ENCODE assay signal across 10 cellular contexts in genomic region chr6:166006593-166007301, GRCh38.
DNase-seq lines count a peak whose midpoint lies in the region; ATAC-seq, FAIRE-seq and TF ChIP-seq lines count a peak whose summit lies in the region.
"Had no signal": no experiment of that assay in that cellular context is flagged by ENCODE, and none has a peak within 500 bp of the region (broad histone marks: within the 10 kb centered on the region; RNA-seq: fewer than 3 reads in every experiment).

No MANE protein-coding gene starts in this region.

- H3K9me3 ChIP-seq in kidney (ENCODE audit: control insufficient read depth in 1 of 2, low read length in 2 of 2) (no peaks in the 10 kb centered on the region), stomach smooth muscle (ENCODE audit: control insufficient read depth in 2 of 2, low read length in 2 of 2) (peaks cover 0 to 2% of the 10 kb centered on the region in 2 donors), aorta (ENCODE audit: control insufficient read depth, low read length) (no peaks in the 10 kb centered on the region)

- TF ChIP-seq CTCF in HFFc6 (IDR thresholded peaks at IDR 0.05) (no peak), astrocyte of the cerebellum (IDR thresholded peaks at IDR 0.05; ENCODE audit: low read depth, low read length, missing control alignments) (no peak), kidney (IDR thresholded peaks at IDR 0.05; ENCODE audit: borderline replicate concordance, extremely low read depth, insufficient read depth) (no peak), GM13977 (IDR thresholded peaks at IDR 0.05; ENCODE audit: extremely low read depth, insufficient read depth, missing control alignments) (no peak)

- WGBS in aorta, 2 donors: 4 to 5% methylated on average over 12 of the region's 12 CpGs

- peak overlapping the region; percentile 39 for H3K4me3 ChIP-seq in astrocyte of the cerebellum (ENCODE audit: low read depth, low read length)
- H3K4me3 ChIP-seq in kidney (ENCODE audit: low read length in 2 of 2): peak overlapping the region; percentile 53 to 60
- peak overlapping the region; percentile 27 to 76 for H3K4me3 ChIP-seq in stomach smooth muscle (ENCODE audit: low read length in 2 of 2)
- H3K4me3 ChIP-seq in aorta (ENCODE audit: low read length in 2 of 2): no peak overlapping the region

- in situ Hi-C loops in astrocyte of the cerebellum (cut with HindIII; ENCODE audit: low sequenced_read_pairs): loop anchor here (5.0 kb wide), 1 partner anchor 86 kb away; no protein-coding TSS in a partner anchor
- in situ Hi-C loops in GM13977 (cut with MboI; ENCODE audit: low pct_unique_long_range_greater_than_20kb, low sequenced_read_pairs, unreplicated experiment): no loop called here

- H3K27ac ChIP-seq in kidney (ENCODE audit: low read depth in 2 of 2, low read length in 2 of 2): peak overlapping the region in 1 of 2 donors; percentile 39
- H3K27ac ChIP-seq in stomach smooth muscle (ENCODE audit: low read length): peak overlapping the region; percentile 92
- H3K27ac ChIP-seq in aorta (ENCODE audit: low read depth in 1 of 2, low read length in 2 of 2): no peak overlapping the region

- H3K9me3 Mint-ChIP-seq in HFFc6: peaks cover 13% of the 10 kb centered on the region
- H3K9me3 Mint-ChIP-seq: stimulated activated naive CD8-positive, alpha-beta T cell treated with anti-CD3 and anti-CD28 coated beads, Interleukin-15, Interleukin-2, amounts not matched to agents 100 ng/mL and 50 ng/mL, for 24 hours had no signal

- H3K36me3 ChIP-seq in kidney (ENCODE audit: control insufficient read depth in 1 of 2, insufficient read depth in 2 of 2, low read length in 2 of 2) (no peaks in the 10 kb centered on the region), stomach smooth muscle (ENCODE audit: control insufficient read depth in 2 of 2, insufficient read depth in 2 of 2, low read length in 2 of 2) (no peaks in the 10 kb centered on the region), aorta (ENCODE audit: control insufficient read depth in 1 of 2, insufficient read depth in 2 of 2, low read length in 1 of 2) (no peaks in the 10 kb centered on the region)

- peak overlapping the region; percentile 33; the same call in 1 of the 2 replicates for H3K4me3 Mint-ChIP-seq in HFFc6
- H3K4me3 Mint-ChIP-seq: stimulated activated naive CD8-positive, alpha-beta T cell treated with anti-CD3 and anti-CD28 coated beads, Interleukin-15, Interleukin-2, amounts not matched to agents 100 ng/mL and 50 ng/mL, for 24 hours had no signal

- intact Hi-C loops in kidney (cut with DNase I): no loop called here
- intact Hi-C loops in aorta (cut with DNase I): no loop called here

- no peaks in the 10 kb centered on the region; the same call in 1 of the 2 replicates for H3K36me3 Mint-ChIP-seq in HFFc6 (ENCODE audit: low read depth)

- H3K27ac Mint-ChIP-seq in HFFc6: no peak overlapping the region
- H3K27ac Mint-ChIP-seq: stimulated activated naive CD8-positive, alpha-beta T cell treated with anti-CD3 and anti-CD28 coated beads, Interleukin-15, Interleukin-2, amounts not matched to agents 100 ng/mL and 50 ng/mL, for 24 hours had no signal

- ATAC-seq in aorta (ENCODE audit: low FRiP score) (no peak), GM21619 (IDR thresholded peaks at IDR 0.05; ENCODE audit: unreplicated experiment) (no peak)

- FAIRE-seq in kidney (lab: Jason Lieb, UNC): no peak

- peak overlapping the region in 1 of 2 donors; percentile 34 for H3K9ac ChIP-seq in kidney (ENCODE audit: low read length in 2 of 2)
- H3K9ac ChIP-seq in stomach smooth muscle (ENCODE audit: low read length in 2 of 2): peak overlapping the region in 1 of 2 donors; percentile 73

- peaks cover 10% of the 10 kb centered on the region; the same call in 1 of the 2 replicates for H3K4me1 Mint-ChIP-seq in HFFc6 (ENCODE audit: low read depth)

- no peak for DNase-seq in HFFc6
- DNase-seq in astrocyte of the cerebellum (ENCODE audit: low read depth): no peak
- DNase-seq in kidney: no peak
- DNase-seq in aorta: no peak
- no peak for DNase-seq in GM13977 (ENCODE audit: low spot score)
- DNase-seq in COLO668 (lab: John Stamatoyannopoulos, UW; ENCODE audit: unreplicated experiment): no peak
- DNase-seq: SIG-M5 had no signal

- H3K27me3 ChIP-seq in stomach smooth muscle (ENCODE audit: control insufficient read depth in 1 of 2, insufficient read depth in 2 of 2, low read length in 2 of 2) (peaks cover 29 to 47% of the 10 kb centered on the region in 2 donors), aorta (ENCODE audit: control insufficient read depth in 1 of 2, insufficient read depth in 2 of 2, low read length in 1 of 2) (peaks cover 0 to 1% of the 10 kb centered on the region in 2 donors)

- no peaks in the 10 kb centered on the region; the same call in 1 of the 2 replicates for H3K27me3 Mint-ChIP-seq in HFFc6 (ENCODE audit: insufficient read depth)

- H3K4me1 ChIP-seq in kidney (ENCODE audit: control insufficient read depth in 1 of 2, insufficient read depth in 1 of 2, low read depth in 1 of 2, low read length in 2 of 2) (peaks cover 10 to 11% of the 10 kb centered on the region in 2 donors), stomach smooth muscle (ENCODE audit: control insufficient read depth, insufficient read depth, low read length) (peaks cover 42% of the 10 kb centered on the region), aorta (ENCODE audit: control insufficient read depth in 1 of 2, insufficient read depth in 2 of 2, low read length in 2 of 2) (no peaks in the 10 kb centered on the region)

Comparison
In these comparisons a context has a peak if more than half of its experiments do, and no peak if none do; other contexts are left out.
1. H3K4me3 ChIP-seq: peak in astrocyte of the cerebellum (single experiment), kidney (2 of 2) and stomach smooth muscle (2 of 2); none in aorta (0 of 2).